In the genomic region with DNA sequence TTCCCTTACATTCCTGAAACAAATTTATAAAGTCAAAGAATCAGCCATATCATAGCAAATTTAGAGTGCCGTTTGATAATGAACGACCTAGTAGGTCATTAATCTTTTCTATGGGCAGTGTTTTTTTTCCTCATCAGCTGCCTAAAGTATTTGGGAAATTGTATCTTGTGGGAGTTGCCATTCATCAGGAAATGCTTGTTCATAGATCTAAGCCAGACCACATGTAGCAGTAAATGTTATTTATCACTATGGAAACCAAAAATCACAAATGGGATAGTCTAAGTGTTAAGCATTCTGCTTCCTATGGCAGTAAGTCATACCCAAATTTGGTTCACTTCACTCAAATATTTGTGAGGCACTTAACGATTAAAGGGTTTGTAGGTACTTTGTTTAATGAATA, we compare ENCODE assay signal across 12 cellular contexts. TPM values are rescaled to one million over a fixed set of nuclear protein-coding genes. Genes with fewer than 3 reads are reported as not detected.
DNase-seq lines count a peak whose midpoint lies in the region; ATAC-seq, FAIRE-seq and TF ChIP-seq lines count a peak whose summit lies in the region.
"Had no signal": no experiment of that assay in that cellular context is flagged by ENCODE, and none has a peak within 500 bp of the region (broad histone marks: within the 10 kb centered on the region; RNA-seq: fewer than 3 reads in every experiment).

No MANE protein-coding gene starts in this region.

- CTCF ChIA-PET in endothelial cell of umbilical vein (lab: Charles Lee), result interaction anchor here (1.0 to 1.9 kb wide), 3 partner anchors 10 to 69 kb away, joined by 3 to 6 read pairs (median 4); no protein-coding TSS in a partner anchor

- POLR2A ChIA-PET in endothelial cell of umbilical vein (lab: Charles Lee), result no interaction called here

- peak; percentile 84 for DNase-seq in EH (ENCODE audit: low read depth)
- DNase-seq in RCC 7860 (ENCODE audit: low spot score), result peak; percentile 12
- peak; percentile 76 for DNase-seq in endothelial cell of umbilical vein (ENCODE audit: low read depth, low spot score)
- DNase-seq in myocyte (ENCODE audit: low read depth), result peak; percentile 57
- DNase-seq in activated CD4-positive, CD25-positive, alpha-beta regulatory T cell (lab: John Stamatoyannopoulos, UW), result no peak
- no peak for DNase-seq in activated naive CD4-positive, alpha-beta T cell treated with anti-CD3 and anti-CD28 coated beads, Interleukin-2, amount 50 U/mL, for 16 hours
- DNase-seq: effector memory CD4-positive, alpha-beta T cell; left cardiac atrium; stimulated activated CD8-positive, alpha-beta memory T cell treated with anti-CD3 and anti-CD28 coated beads, Interleukin-4, amount 100 ng/mL, for 48 hours had no signal

- H3K4me1 ChIP-seq in endothelial cell of umbilical vein (ENCODE audit: control insufficient read depth, extremely low read depth, insufficient read depth, low read length), result peaks cover 6% of the 10 kb centered on the region

- H3K9me1 ChIP-seq in endothelial cell of umbilical vein (replicated peaks; ENCODE audit: control insufficient read depth, extremely low read depth, insufficient read depth, low read length), result no peaks in the 10 kb centered on the region

- TF ChIP-seq POLR2A in endothelial cell of umbilical vein (IDR thresholded peaks at IDR 0.05; ENCODE audit: low read depth, low read length), result no peak

- intact Hi-C loops in endothelial cell of umbilical vein (cut with micrococcal nuclease), result loop anchor here (5.0 kb wide), 1 partner anchor 34 kb away; no protein-coding TSS in a partner anchor

- peaks cover 0 to 3% of the 10 kb centered on the region in 2 experiments for H3K36me3 ChIP-seq in endothelial cell of umbilical vein (ENCODE audit: control insufficient read depth in 2 of 2, extremely low read depth in 1 of 2, insufficient read depth in 2 of 2, low read length in 2 of 2)

- ATAC-seq in GM21825 (IDR thresholded peaks at IDR 0.05; ENCODE audit: unreplicated experiment) (no peak), GM19351 (IDR thresholded peaks at IDR 0.05; ENCODE audit: unreplicated experiment) (no peak)

- dilution Hi-C loops in endothelial cell of umbilical vein (cut with MboI; ENCODE audit: extremely low pct_ligation_motif_present, low sequenced_read_pairs), result no loop called here

- peaks cover 14% of the 10 kb centered on the region for H3K79me2 ChIP-seq in endothelial cell of umbilical vein (ENCODE audit: control insufficient read depth, insufficient read depth, low read length)

- FAIRE-seq in RCC 7860 (lab: Jason Lieb, UNC) (no peak), endothelial cell of umbilical vein (lab: Jason Lieb, UNC) (peak; percentile 54)
- FAIRE-seq: GM19239 had no signal

- no peak overlapping the region for H3K4me2 ChIP-seq in endothelial cell of umbilical vein (ENCODE audit: insufficient read depth, low read length)

- H2AFZ ChIP-seq in endothelial cell of umbilical vein (ENCODE audit: low read depth, low read length), result no peak overlapping the region

- H3K4me3 ChIP-seq in endothelial cell of umbilical vein (replicated peaks in 1 of 3; ENCODE audit: insufficient read depth in 1 of 3, low read depth in 1 of 3, low read length in 3 of 3), result no peak overlapping the region

- H3K27me3 ChIP-seq in endothelial cell of umbilical vein (ENCODE audit: control insufficient read depth in 2 of 2, insufficient read depth in 2 of 2, low read length in 2 of 2), result no peaks in the 10 kb centered on the region

- no peaks in the 10 kb centered on the region for H4K20me1 ChIP-seq in endothelial cell of umbilical vein (replicated peaks; ENCODE audit: control insufficient read depth, extremely low read depth, insufficient read depth, low read length)

- BruUV-seq in endothelial cell of umbilical vein (replicated peaks; lab: Mats Ljungman, UMichigan), result no TSS peak

- no peak for TF ChIP-seq CTCF in endothelial cell of umbilical vein (IDR thresholded peaks at IDR 0.05; ENCODE audit: extremely low read depth in 1 of 2, insufficient read depth in 1 of 2, low read depth in 1 of 2, low read length in 2 of 2)

- H3K9me3 ChIP-seq in endothelial cell of umbilical vein (replicated peaks; ENCODE audit: control insufficient read depth, insufficient read depth, low read length), result no peaks in the 10 kb centered on the region

- H3K27ac ChIP-seq in endothelial cell of umbilical vein (ENCODE audit: insufficient read depth, low read depth, low read length), result no peak overlapping the region

- H3K9ac ChIP-seq in endothelial cell of umbilical vein (replicated peaks; ENCODE audit: extremely low read depth, insufficient read depth, low read length), result no peak overlapping the region

TF ChIP-seq in endothelial cell of umbilical vein, 7 proteins besides CTCF, POLR2A, EP300 and RAD21:
- peak; percentile 25 for TF ChIP-seq JUN (IDR thresholded peaks at IDR 0.05; ENCODE audit: borderline replicate concordance, insufficient read depth, insufficient read length, low read depth)
- TF ChIP-seq MYC (IDR thresholded peaks at IDR 0.05; ENCODE audit: low read depth, low read length), result no peak

RNA-seq across cellular contexts. Expression of gene LRRC8D, which starts 52.9 kb away (rescaled TPM):
- total RNA-seq in endothelial cell of umbilical vein (23.6 and 37.7 TPM in 2 replicates), myocyte (16.7 and 18.0 TPM in 2 replicates)
- polyA plus RNA-seq in endothelial cell of umbilical vein, result 31.9 and 32.2 TPM in 2 replicates
- polyA plus RNA-seq in endothelial cell of umbilical vein (2011; cell fraction: cytosol; rRNA removed), result 36.1 and 36.9 TPM in 2 replicates
- polyA plus RNA-seq in endothelial cell of umbilical vein (2011; cell fraction: nucleus; rRNA removed), result 26.1 and 28.4 TPM in 2 replicates
- polyA plus RNA-seq in endothelial cell of umbilical vein (2012), result 25.2 and 33.0 TPM in 2 replicates
- polyA minus RNA-seq in endothelial cell of umbilical vein, result 46.6 and 60.9 TPM in 2 replicates
- polyA minus RNA-seq in endothelial cell of umbilical vein (2011; cell fraction: cytosol; rRNA and poly(A)+ RNA removed), result 47.9 TPM
- polyA minus RNA-seq in endothelial cell of umbilical vein (2011; cell fraction: nucleus; rRNA and poly(A)+ RNA removed), result 21.2 and 26.6 TPM in 2 replicates
- 9.7 TPM for polyA plus RNA-seq in myocyte (2012)

Comparison
In these comparisons a context has a peak if more than half of its experiments do, and no peak if none do; other contexts are left out.
1. DNase-seq: peak in EH (single experiment), RCC 7860 (single experiment), endothelial cell of umbilical vein (single experiment) and myocyte (single experiment); none in activated CD4-positive, CD25-positive, alpha-beta regulatory T cell (0 of 4) and activated naive CD4-positive, alpha-beta T cell treated with anti-CD3 and anti-CD28 coated beads, Interleukin-2, amount 50 U/mL, for 16 hours (single experiment).